ENCODE assay signal across 37 cellular contexts in genomic region chr12:89832336-89832735, GRCh38.
"Had no signal": no experiment of that assay in that cellular context is flagged by ENCODE, and none has a peak within 500 bp of the region (broad histone marks: within the 10 kb centered on the region; RNA-seq: fewer than 3 reads in every experiment).

No MANE protein-coding gene starts in this region.

- H3K4me3 Mint-ChIP-seq: activated B cell treated with CpG ODN at 0.5 μM for 24 hours; activated CD8-positive, alpha-beta T cell treated with anti-CD3 and anti-CD28 coated beads for 36 hours; activated naive CD4-positive, alpha-beta T cell treated with anti-CD3 and anti-CD28 coated beads for 36 hours; activated naive CD4-positive, alpha-beta T cell treated with anti-CD3 and anti-CD28 coated beads, Interleukin-2, amount 50 U/mL, for 24 hours; activated naive CD8-positive, alpha-beta T cell treated with anti-CD3 and anti-CD28 coated beads for 36 hours; activated naive CD8-positive, alpha-beta T cell treated with anti-CD3 and anti-CD28 coated beads, Interleukin-2, amount 50 U/mL, for 24 hours; activated T-helper 1 cell treated with anti-CD3 and anti-CD28 coated beads, Interleukin-12 subunit alpha, Interleukin-12 subunit beta, Interleukin-2, Interleukin-4 antibody, amounts not matched to agents 30 ng/mL and 10 ng/mL and 1 ng/mL, durations not matched to agents 14 hours and 24 hours and 36 hours; central memory CD8-positive, alpha-beta T cell; dendritic cell treated with granulocyte-macrophage colony-stimulating factor and Interleukin-4, amounts not matched to agents 40 ng/mL and 50 ng/mL, for 4 days; effector memory CD8-positive, alpha-beta T cell; T-cell; T-helper 1 cell treated with Interleukin-12 subunit alpha and Interleukin-12 subunit beta and Interleukin-4 antibody, amounts not matched to agents 30 μg/mL and 1 μg/mL, for 36 hours; T-helper 2 cell treated with Interferon-gamma antibody and Interleukin-4, amounts not matched to agents 5 μg/mL and 100 μg/mL, for 36 hours had no signal

- ATAC-seq: activated CD4-positive, CD25-positive, alpha-beta regulatory T cell treated with anti-CD3 and anti-CD28 coated beads, Interleukin-2, amount 50 U/mL, for 24 hours; activated CD8-positive, alpha-beta T cell treated with anti-CD3 and anti-CD28 coated beads for 36 hours; activated naive CD8-positive, alpha-beta T cell treated with anti-CD3 and anti-CD28 coated beads, Interleukin-2, amount 50 U/mL, for 24 hours; effector memory CD8-positive, alpha-beta T cell; foreskin keratinocyte; gastrocnemius medialis; heart left ventricle; T-cell had no signal

- H3K36me3 Mint-ChIP-seq: activated naive CD4-positive, alpha-beta T cell treated with anti-CD3 and anti-CD28 coated beads, Interleukin-2, amount 50 U/mL, for 24 hours; activated naive CD8-positive, alpha-beta T cell treated with anti-CD3 and anti-CD28 coated beads for 36 hours had no signal

- H3K4me3 ChIP-seq: adrenal gland, coronary artery, esophagus muscularis mucosa, gastrocnemius medialis, heart left ventricle had no signal

- H3K9me3 Mint-ChIP-seq: activated B cell treated with CpG ODN at 0.5 μM for 24 hours; activated CD8-positive, alpha-beta T cell treated with anti-CD3 and anti-CD28 coated beads for 36 hours; activated naive CD4-positive, alpha-beta T cell treated with anti-CD3 and anti-CD28 coated beads for 36 hours; activated naive CD4-positive, alpha-beta T cell treated with anti-CD3 and anti-CD28 coated beads, Interleukin-2, amount 50 U/mL, for 24 hours; activated naive CD8-positive, alpha-beta T cell treated with anti-CD3 and anti-CD28 coated beads for 36 hours; activated naive CD8-positive, alpha-beta T cell treated with anti-CD3 and anti-CD28 coated beads, Interleukin-2, amount 50 U/mL, for 24 hours; activated T-helper 1 cell treated with anti-CD3 and anti-CD28 coated beads, Interleukin-12 subunit alpha, Interleukin-12 subunit beta, Interleukin-2, Interleukin-4 antibody, amounts not matched to agents 30 ng/mL and 10 ng/mL and 1 ng/mL, durations not matched to agents 14 hours and 24 hours and 36 hours; activated T-helper 2 cell treated with anti-CD3 and anti-CD28 coated beads, Interferon-gamma antibody, Interleukin-2, Interleukin-4, amounts not matched to agents 10 μg/mL and 5 μg/mL and 100 μg/mL, durations not matched to agents 14 hours and 24 hours and 36 hours; central memory CD8-positive, alpha-beta T cell; effector memory CD8-positive, alpha-beta T cell; T-cell; T-helper 1 cell treated with Interleukin-12 subunit alpha and Interleukin-12 subunit beta and Interleukin-4 antibody, amounts not matched to agents 30 μg/mL and 1 μg/mL, for 36 hours; T-helper 2 cell treated with Interferon-gamma antibody and Interleukin-4, amounts not matched to agents 5 μg/mL and 100 μg/mL, for 36 hours had no signal

- H3K27me3 ChIP-seq: adrenal gland, brain microvascular endothelial cell, esophagus muscularis mucosa, foreskin keratinocyte, gastrocnemius medialis had no signal

- H3K27me3 Mint-ChIP-seq: activated B cell treated with CpG ODN at 0.5 μM for 24 hours; activated CD8-positive, alpha-beta T cell treated with anti-CD3 and anti-CD28 coated beads for 36 hours; activated naive CD4-positive, alpha-beta T cell treated with anti-CD3 and anti-CD28 coated beads, Interleukin-2, amount 50 U/mL, for 24 hours; activated naive CD8-positive, alpha-beta T cell treated with anti-CD3 and anti-CD28 coated beads for 36 hours; activated naive CD8-positive, alpha-beta T cell treated with anti-CD3 and anti-CD28 coated beads, Interleukin-2, amount 50 U/mL, for 24 hours; T-cell had no signal

- H3K4me1 ChIP-seq: adrenal gland, esophagus muscularis mucosa, gastrocnemius medialis, heart left ventricle had no signal

- H3K9me3 ChIP-seq: adrenal gland, esophagus muscularis mucosa, gastrocnemius medialis, heart left ventricle had no signal

- H3K27ac Mint-ChIP-seq: activated B cell treated with CpG ODN at 0.5 μM for 24 hours; activated CD8-positive, alpha-beta T cell treated with anti-CD3 and anti-CD28 coated beads for 36 hours; activated naive CD4-positive, alpha-beta T cell treated with anti-CD3 and anti-CD28 coated beads for 36 hours; activated naive CD4-positive, alpha-beta T cell treated with anti-CD3 and anti-CD28 coated beads, Interleukin-2, amount 50 U/mL, for 24 hours; activated naive CD8-positive, alpha-beta T cell treated with anti-CD3 and anti-CD28 coated beads for 36 hours; activated naive CD8-positive, alpha-beta T cell treated with anti-CD3 and anti-CD28 coated beads, Interleukin-2, amount 50 U/mL, for 24 hours; activated T-helper 1 cell treated with anti-CD3 and anti-CD28 coated beads, Interleukin-12 subunit alpha, Interleukin-12 subunit beta, Interleukin-2, Interleukin-4 antibody, amounts not matched to agents 30 ng/mL and 10 ng/mL and 1 ng/mL, durations not matched to agents 14 hours and 24 hours and 36 hours; activated T-helper 2 cell treated with anti-CD3 and anti-CD28 coated beads, Interferon-gamma antibody, Interleukin-2, Interleukin-4, amounts not matched to agents 10 μg/mL and 5 μg/mL and 100 μg/mL, durations not matched to agents 14 hours and 24 hours and 36 hours; dendritic cell treated with granulocyte-macrophage colony-stimulating factor and Interleukin-4, amounts not matched to agents 40 ng/mL and 50 ng/mL, for 4 days; effector memory CD8-positive, alpha-beta T cell; T-cell; T-helper 1 cell treated with Interleukin-12 subunit alpha and Interleukin-12 subunit beta and Interleukin-4 antibody, amounts not matched to agents 30 μg/mL and 1 μg/mL, for 36 hours; T-helper 2 cell treated with Interferon-gamma antibody and Interleukin-4, amounts not matched to agents 5 μg/mL and 100 μg/mL, for 36 hours had no signal

- H3K4me1 Mint-ChIP-seq: activated naive CD4-positive, alpha-beta T cell treated with anti-CD3 and anti-CD28 coated beads, Interleukin-2, amount 50 U/mL, for 24 hours; activated naive CD8-positive, alpha-beta T cell treated with anti-CD3 and anti-CD28 coated beads for 36 hours; activated naive CD8-positive, alpha-beta T cell treated with anti-CD3 and anti-CD28 coated beads, Interleukin-2, amount 50 U/mL, for 24 hours; T-cell had no signal

- DNase-seq: activated B cell treated with CpG ODN at 0.5 μM for 24 hours; activated CD4-positive, alpha-beta T cell treated with anti-CD3 and anti-CD28 coated beads for 48 hours; activated CD4-positive, alpha-beta T cell treated with anti-CD3 and anti-CD28 coated beads, Interleukin-2, amount 50 U/mL, for 1 hour; activated CD4-positive, alpha-beta T cell treated with anti-CD3 and anti-CD28 coated beads, Interleukin-2, amount 50 U/mL, for 48 hours; activated CD8-positive, alpha-beta memory T cell treated with anti-CD3 and anti-CD28 coated beads for 24 hours; activated CD8-positive, alpha-beta T cell treated with anti-CD3 and anti-CD28 coated beads for 36 hours; activated effector memory CD4-positive, alpha-beta T cell treated with anti-CD3 and anti-CD28 coated beads, Interleukin-2, amount 50 U/mL, for 16 hours; activated naive CD4-positive, alpha-beta T cell treated with anti-CD3 and anti-CD28 coated beads for 36 hours; activated naive CD8-positive, alpha-beta T cell treated with anti-CD3 and anti-CD28 coated beads for 36 hours; activated naive CD8-positive, alpha-beta T cell treated with anti-CD3 and anti-CD28 coated beads, Interleukin-2, amount 50 U/mL, for 24 hours; activated T-cell treated with anti-CD3 and anti-CD28 coated beads, Interleukin-2, amount 50 U/mL, for 1 hour; activated T-cell treated with anti-CD3 and anti-CD28 coated beads, Interleukin-2, amount 50 U/mL, for 48 hours; adrenal gland; anterior cingulate cortex; brain microvascular endothelial cell; effector CD4-positive, alpha-beta T cell; effector memory CD8-positive, alpha-beta T cell; erythroblast; foreskin keratinocyte; gastrocnemius medialis; glutamatergic neuron; heart left ventricle; T-cell; T1000; WERI-Rb-1 had no signal

- FAIRE-seq: astrocyte, bronchial epithelial cell had no signal

- H3K27ac ChIP-seq: adrenal gland, brain microvascular endothelial cell, coronary artery, esophagus muscularis mucosa, foreskin keratinocyte, gastrocnemius medialis, heart left ventricle, WERI-Rb-1 had no signal

- H3K36me3 ChIP-seq: adrenal gland, brain microvascular endothelial cell, esophagus muscularis mucosa, gastrocnemius medialis, heart left ventricle, WERI-Rb-1 had no signal
